In the genomic region with DNA sequence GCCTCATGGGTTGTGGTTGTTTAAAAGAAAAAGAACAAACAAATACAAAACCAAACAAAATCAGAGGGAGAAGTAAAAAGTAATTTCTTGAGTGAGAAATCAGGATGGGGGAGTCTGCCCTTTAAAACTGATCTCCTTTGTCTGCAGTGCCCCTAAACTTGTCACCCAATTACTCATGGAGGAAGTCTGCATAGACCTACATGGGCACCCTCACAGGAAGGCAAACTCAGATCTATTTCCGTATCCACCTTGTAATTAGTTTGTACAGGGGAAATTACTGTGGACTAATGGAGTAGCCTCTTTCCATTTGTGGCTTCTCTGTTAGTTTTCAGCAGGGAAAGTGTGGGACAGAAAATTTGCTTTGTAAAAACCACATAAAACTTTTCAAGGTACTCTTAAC, we compare ENCODE assay signal across 33 cellular contexts.
"Had no signal": no experiment of that assay in that cellular context is flagged by ENCODE, and none has a peak within 500 bp of the region (broad histone marks: within the 10 kb centered on the region; RNA-seq: fewer than 3 reads in every experiment).

No MANE protein-coding gene starts in this region.

- H3K27ac ChIP-seq: ascending aorta, cardiac muscle cell, WERI-Rb-1 had no signal

- H3K27me3 ChIP-seq: ascending aorta, cardiac muscle cell, MG63 had no signal

- DNase-seq: activated CD4-positive, alpha-beta memory T cell treated with anti-CD3 and anti-CD28 coated beads, Interleukin-2, amount 10 ng/mL, durations not matched to agents 7 days and 5 days; activated CD4-positive, alpha-beta T cell treated with anti-CD3 and anti-CD28 coated beads for 1 hour; activated CD4-positive, alpha-beta T cell treated with anti-CD3 and anti-CD28 coated beads for 48 hours; activated CD4-positive, CD25-positive, alpha-beta regulatory T cell; activated CD8-positive, alpha-beta memory T cell treated with anti-CD3 and anti-CD28 coated beads for 24 hours; activated CD8-positive, alpha-beta memory T cell treated with anti-CD3 and anti-CD28 coated beads, Interleukin-2, amount 10 ng/mL, durations not matched to agents 7 days and 5 days; activated CD8-positive, alpha-beta memory T cell treated with anti-CD3 and anti-CD28 coated beads, Interleukin-2, amount 50 U/mL, for 48 hours; activated effector memory CD4-positive, alpha-beta T cell treated with anti-CD3 and anti-CD28 coated beads, Interleukin-2, amount 50 U/mL, for 16 hours; activated naive CD4-positive, alpha-beta T cell; activated naive CD4-positive, alpha-beta T cell treated with anti-CD3 and anti-CD28 coated beads, Interleukin-2, amount 50 U/mL, for 16 hours; activated naive CD8-positive, alpha-beta T cell treated with anti-CD3 and anti-CD28 coated beads for 36 hours; activated T-cell treated with anti-CD3 and anti-CD28 coated beads, Interleukin-2, amount 50 U/mL, for 48 hours; amniotic stem cell; MG63; NCI-H1048; NCI-H1105 treated with DMSO at 0.1 percent for 48 hours; NCI-H1436; NCI-H1694; NCI-H2029; NCI-H2107; NCI-H2171 treated with DMSO at 0.1 percent for 48 hours; NCI-H2227 treated with DMSO at 0.1 percent for 48 hours; NCI-H446; NCI-H510A treated with DMSO at 0.1 percent for 48 hours; OCI-M1; Right ventricle myocardium superior; SW 1271; T-helper 1 cell; T-helper 2 cell; T-helper 9 cell; WERI-Rb-1 had no signal

- H3K9me3 ChIP-seq: ascending aorta, MG63 had no signal

- H3K36me3 ChIP-seq: ascending aorta, cardiac muscle cell, MG63, WERI-Rb-1 had no signal

- H3K4me1 ChIP-seq: ascending aorta had no signal

- ATAC-seq: activated CD8-positive, alpha-beta memory T cell treated with anti-CD3 and anti-CD28 coated beads, Interleukin-2, amount 10 ng/mL, durations not matched to agents 7 days and 5 days had no signal

- H3K4me3 ChIP-seq: ascending aorta, cardiac muscle cell, MG63 had no signal
